In the genomic region with DNA sequence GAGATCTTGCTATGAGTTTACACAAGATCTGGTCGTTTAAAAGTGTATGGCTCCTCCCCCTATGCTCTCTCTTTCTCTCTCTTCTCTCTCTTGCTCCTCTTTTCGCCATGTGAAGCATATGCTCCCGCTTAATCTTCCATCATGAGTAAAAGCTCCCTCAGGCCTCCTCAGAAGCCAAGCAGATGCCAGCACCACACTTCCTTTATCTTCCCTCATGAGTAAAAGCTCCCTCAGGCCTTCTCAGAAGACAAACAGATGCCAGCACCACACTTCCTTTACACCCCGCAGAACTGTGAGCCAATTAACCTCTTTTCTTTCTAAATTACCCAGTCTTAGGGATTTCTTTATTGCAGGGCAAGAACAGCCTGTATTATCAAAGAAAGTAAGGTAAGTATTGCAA, we compare ENCODE assay signal across 20 cellular contexts.
A peak's percentile ranks its signal among the peaks of the same experiment; 100 is the strongest.
DNase-seq lines count a peak whose midpoint lies in the region; ATAC-seq, FAIRE-seq and TF ChIP-seq lines count a peak whose summit lies in the region.
"Had no signal": no experiment of that assay in that cellular context is flagged by ENCODE, and none has a peak within 500 bp of the region (broad histone marks: within the 10 kb centered on the region; RNA-seq: fewer than 3 reads in every experiment).

No MANE protein-coding gene starts in this region.

- H3K27ac ChIP-seq in Karpas-422 (ENCODE audit: low read length) (no peak overlapping the region), GM12878 (ENCODE audit: control insufficient read depth, insufficient read depth) (no peak overlapping the region), thoracic aorta (peak overlapping the region; percentile 21 to 44), left lung (no peak overlapping the region)
- H3K27ac ChIP-seq: RWPE1 had no signal

- POLR2A ChIA-PET in GM12878 (lab: Charles Lee), result no interaction called here

- no peak for TF ChIP-seq RAD21 in GM12878 (IDR thresholded peaks at IDR 0.05; ENCODE audit: insufficient read depth, low read depth, low read length)

- H3K4me2 ChIP-seq in Karpas-422 (ENCODE audit: low read depth, low read length, poor library complexity, severe bottlenecking) (no peak overlapping the region), GM12878 (ENCODE audit: control insufficient read depth, insufficient read depth) (no peak overlapping the region)

- H3K9ac ChIP-seq in Karpas-422 (ENCODE audit: low read length) (no peak overlapping the region), GM12878 (ENCODE audit: control insufficient read depth, insufficient read depth, low read length) (no peak overlapping the region)

- DNase-seq in EL (peak; percentile 10), Karpas-422 (no peak), GM12878 (ENCODE audit: low read depth, low spot score) (no peak), thoracic aorta (ENCODE audit: low spot score) (no peak), left lung (no peak)
- no peak for DNase-seq in activated CD4-positive, alpha-beta T cell treated with anti-CD3 and anti-CD28 coated beads for 48 hours
- DNase-seq: ACHN, DMS153, DND-41, Kasumi-1, MV-4-11, NCI-H1105, NCI-H1436 treated with DMSO at 0.1 percent for 48 hours, NCI-H187 treated with DMSO at 0.1 percent for 48 hours, NCI-H446 treated with DMSO at 0.1 percent for 48 hours, SHP77, T-helper 1 cell had no signal

- H3K79me2 ChIP-seq in Karpas-422 (ENCODE audit: low read length) (no peaks in the 10 kb centered on the region), GM12878 (ENCODE audit: control insufficient read depth, insufficient read depth, low read length) (no peaks in the 10 kb centered on the region)

- H3K4me3 ChIP-seq in Karpas-422 (ENCODE audit: low read length), result no peak overlapping the region
- no peak overlapping the region for H3K4me3 ChIP-seq in GM12878
- no peak overlapping the region for H3K4me3 ChIP-seq in thoracic aorta
- H3K4me3 ChIP-seq in left lung, result no peak overlapping the region

- no TSS peak for BruUV-seq in GM12878 (replicated peaks; lab: Mats Ljungman, UMichigan)

- ATAC-seq in GM12878, result no peak
- no peak for ATAC-seq in thoracic aorta (ENCODE audit: insufficient number of reproducible peaks, low FRiP score, low read depth)
- ATAC-seq in GM21423 (IDR thresholded peaks at IDR 0.05; ENCODE audit: unreplicated experiment), result no peak
- no peak for ATAC-seq in left lung
- ATAC-seq: Panc1 had no signal

- TF ChIP-seq CTCF in GM12878 (IDR thresholded peaks at IDR 0.05 in 2 of 3, conservative IDR thresholded peaks at IDR 0.05 in 1 of 3; ENCODE audit: control insufficient read depth in 2 of 3, extremely low read depth in 1 of 3, insufficient read depth in 1 of 3, low read depth in 3 of 3, low read length in 3 of 3) (no peak), thoracic aorta (IDR thresholded peaks at IDR 0.05) (no peak), left lung (IDR thresholded peaks at IDR 0.05) (no peak)

- SMC1A ChIA-PET in GM12878 (lab: Charles Lee; ENCODE audit: uncharacterized antibody, unreplicated experiment), result interaction anchor here (1.5 kb wide), 1 partner anchor 21 kb away, joined by 3 read pairs; no protein-coding TSS in a partner anchor

- in situ Hi-C loops in GM12878 (cut with MboI), result no loop called here

- TF ChIP-seq POLR2A in GM12878 (IDR thresholded peaks at IDR 0.05; ENCODE audit: low read depth, low read length), result no peak

- RAD21 ChIA-PET in GM12878 (lab: Charles Lee; ENCODE audit: unreplicated experiment), result no interaction called here

- no peaks in the 10 kb centered on the region for H4K20me1 ChIP-seq in Karpas-422 (ENCODE audit: insufficient read depth, low read depth, low read length)
- H4K20me1 ChIP-seq in GM12878 (ENCODE audit: control insufficient read depth, insufficient read depth), result no peaks in the 10 kb centered on the region

- intact Hi-C loops in GM12878 (cut with micrococcal nuclease; ENCODE audit: unreplicated experiment), result no loop called here
- intact Hi-C loops in left lung (cut with DNase I), result no loop called here

- CTCF ChIA-PET in GM12878 (lab: Yijun Ruan, JAX), result no interaction called here

- H3K4me1 ChIP-seq in Karpas-422 (ENCODE audit: low read length) (no peaks in the 10 kb centered on the region), GM12878 (ENCODE audit: control insufficient read depth, insufficient read depth, low read length) (no peaks in the 10 kb centered on the region), thoracic aorta (ENCODE audit: control insufficient read depth in 1 of 2, low read depth in 2 of 2) (peaks cover 11 to 21% of the 10 kb centered on the region in 2 donors), left lung (no peaks in the 10 kb centered on the region)

- H3K9me3 ChIP-seq in Karpas-422 (ENCODE audit: low read length), result no peaks in the 10 kb centered on the region
- no peaks in the 10 kb centered on the region for H3K9me3 ChIP-seq in GM12878 (replicated peaks; ENCODE audit: control insufficient read depth, insufficient read depth, low read length)
- H3K9me3 ChIP-seq in thoracic aorta, result no peaks in the 10 kb centered on the region
- no peaks in the 10 kb centered on the region for H3K9me3 ChIP-seq in left lung

- H2AFZ ChIP-seq in Karpas-422 (ENCODE audit: low read length) (0 out of 2 replicates have a peak overlapping the region, but pooled peaks have one; percentile 18), GM12878 (ENCODE audit: control insufficient read depth, low read depth, low read length) (peak overlapping the region; percentile 4; the same call in 1 of the 2 replicates)

- TF ChIP-seq EP300 in GM12878 (IDR thresholded peaks at IDR 0.05; ENCODE audit: borderline replicate concordance in 1 of 2, control insufficient read depth in 1 of 2, low read depth in 2 of 2, low read length in 2 of 2), result no peak

- H3K27me3 ChIP-seq in Karpas-422 (ENCODE audit: low read length) (no peaks in the 10 kb centered on the region), GM12878 (replicated peaks in 1 of 2; ENCODE audit: control insufficient read depth in 2 of 2, insufficient read depth in 2 of 2, low read length in 1 of 2) (no peaks in the 10 kb centered on the region), thoracic aorta (replicated peaks; ENCODE audit: insufficient read depth) (no peaks in the 10 kb centered on the region), left lung (no peaks in the 10 kb centered on the region)

- 14% methylated on average over 4 of the region's 4 CpGs for WGBS in GM12878 (ENCODE audit: insufficient coverage, insufficient replicate concordance, low lambda C conversion rate, missing lambda C conversion rate)

- FAIRE-seq in GM12878 (lab: Jason Lieb, UNC), result no peak

- H3K9me2 ChIP-seq in Karpas-422 (replicated peaks; ENCODE audit: insufficient read depth, low read length), result no peaks in the 10 kb centered on the region

- H3K36me3 ChIP-seq in Karpas-422 (ENCODE audit: insufficient read depth, low read length) (no peaks in the 10 kb centered on the region), GM12878 (ENCODE audit: control insufficient read depth in 2 of 2, insufficient read depth in 2 of 2, low read length in 1 of 2) (no peaks in the 10 kb centered on the region), thoracic aorta (no peaks in the 10 kb centered on the region), left lung (no peaks in the 10 kb centered on the region)

TF ChIP-seq in GM12878, 131 proteins besides CTCF, POLR2A, EP300 and RAD21:
- TF ChIP-seq BMI1 (IDR thresholded peaks at IDR 0.05; ENCODE audit: borderline replicate concordance) (no peak), RAD51 (IDR thresholded peaks at IDR 0.05) (no peak), SMAD1 (IDR thresholded peaks at IDR 0.05; ENCODE audit: low read depth, partially characterized antibody) (no peak), CHD1 (IDR thresholded peaks at IDR 0.05; ENCODE audit: low read depth, low read length) (no peak)
- TF ChIP-seq, protein P1, sequence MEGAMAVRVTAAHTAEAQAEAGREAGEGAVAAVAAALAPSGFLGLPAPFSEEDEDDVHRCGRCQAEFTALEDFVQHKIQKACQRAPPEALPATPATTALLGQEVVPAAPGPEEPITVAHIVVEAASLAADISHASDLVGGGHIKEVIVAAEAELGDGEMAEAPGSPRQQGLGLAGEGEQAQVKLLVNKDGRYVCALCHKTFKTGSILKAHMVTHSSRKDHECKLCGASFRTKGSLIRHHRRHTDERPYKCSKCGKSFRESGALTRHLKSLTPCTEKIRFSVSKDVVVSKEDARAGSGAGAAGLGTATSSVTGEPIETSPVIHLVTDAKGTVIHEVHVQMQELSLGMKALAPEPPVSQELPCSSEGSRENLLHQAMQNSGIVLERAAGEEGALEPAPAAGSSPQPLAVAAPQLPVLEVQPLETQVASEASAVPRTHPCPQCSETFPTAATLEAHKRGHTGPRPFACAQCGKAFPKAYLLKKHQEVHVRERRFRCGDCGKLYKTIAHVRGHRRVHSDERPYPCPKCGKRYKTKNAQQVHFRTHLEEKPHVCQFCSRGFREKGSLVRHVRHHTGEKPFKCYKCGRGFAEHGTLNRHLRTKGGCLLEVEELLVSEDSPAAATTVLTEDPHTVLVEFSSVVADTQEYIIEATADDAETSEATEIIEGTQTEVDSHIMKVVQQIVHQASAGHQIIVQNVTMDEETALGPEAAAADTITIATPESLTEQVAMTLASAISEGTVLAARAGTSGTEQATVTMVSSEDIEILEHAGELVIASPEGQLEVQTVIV (IDR thresholded peaks at IDR 0.05; ENCODE audit: borderline replicate concordance, partially characterized antibody), result peak; percentile 15

Comparison
In these comparisons a context has a peak if more than half of its experiments do, and no peak if none do; other contexts are left out.
1. H3K27ac ChIP-seq: peak in thoracic aorta (2 of 2); none in Karpas-422 (single experiment), GM12878 (single experiment) and left lung (0 of 2).